Comparison of ENCODE assay signal across 8 cellular contexts in the genomic region with DNA sequence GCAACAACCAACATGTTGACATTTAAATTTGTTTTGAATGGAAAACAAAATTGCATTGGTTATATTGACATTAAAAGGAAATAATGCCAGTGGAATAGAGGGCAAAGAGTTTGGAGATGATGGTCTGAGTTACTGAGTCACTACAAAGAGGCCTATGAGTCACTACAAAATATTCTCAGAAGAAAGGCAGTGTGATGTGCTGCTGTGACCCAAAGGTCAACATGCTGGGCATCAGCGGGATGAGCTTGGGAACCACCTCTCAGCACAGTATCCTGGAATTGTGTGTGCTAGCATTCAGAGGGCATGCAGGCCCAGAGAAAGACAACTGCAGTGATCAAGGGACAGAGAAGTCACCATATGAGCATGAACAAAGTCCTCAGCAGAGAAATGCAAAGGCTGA. TPM values are rescaled to one million over a fixed set of nuclear protein-coding genes. Genes with fewer than 3 reads are reported as not detected.
DNase-seq lines count a peak whose midpoint lies in the region; TF ChIP-seq lines count a peak whose summit lies in the region.
"Had no signal": no experiment of that assay in that cellular context is flagged by ENCODE, and none has a peak within 500 bp of the region (broad histone marks: within the 10 kb centered on the region; RNA-seq: fewer than 3 reads in every experiment).

No MANE protein-coding gene starts in this region.

- in situ Hi-C loops in brain microvascular endothelial cell (cut with HindIII; ENCODE audit: low pct_ligation_motif_present, low sequenced_read_pairs) = no loop called here

- H3K27me3 ChIP-seq in brain microvascular endothelial cell (replicated peaks) (no peaks in the 10 kb centered on the region), stomach (no peaks in the 10 kb centered on the region), A673 (replicated peaks; ENCODE audit: insufficient read depth, low read depth, low read length, poor library complexity) (no peaks in the 10 kb centered on the region)

- TF ChIP-seq EP300 in stomach (IDR thresholded peaks at IDR 0.05) = no peak

- no TSS peak for BruUV-seq in A673 (replicated peaks; lab: Mats Ljungman, UMichigan)

- no peak for TF ChIP-seq POLR2A in stomach (IDR thresholded peaks at IDR 0.05)

- H3K4me1 ChIP-seq in stomach (peaks cover 0 to 31% (median 14%) of the 10 kb centered on the region in 4 donors), A673 (ENCODE audit: insufficient read depth, low read length, poor library complexity, severe bottlenecking) (peaks cover 7% of the 10 kb centered on the region)

- H3K36me3 ChIP-seq in brain microvascular endothelial cell (replicated peaks) (no peaks in the 10 kb centered on the region), stomach (no peaks in the 10 kb centered on the region), A673 (ENCODE audit: insufficient read depth, low read length, poor library complexity, severe bottlenecking) (no peaks in the 10 kb centered on the region)

- H3K4me3 ChIP-seq in brain microvascular endothelial cell (ENCODE audit: low read depth, low read length) = no peak overlapping the region
- no peak overlapping the region for H3K4me3 ChIP-seq in stomach
- no peak overlapping the region for H3K4me3 ChIP-seq in A673 (ENCODE audit: low read depth, low read length, poor library complexity, severe bottlenecking)
- H3K4me3 ChIP-seq: coronary artery had no signal

- CTCF ChIA-PET in A673 (lab: Charles Lee) = no interaction called here

- intact Hi-C loops in stomach (cut with DNase I; ENCODE audit: low total_unique reads) (no loop called here), A673 (cut with micrococcal nuclease; ENCODE audit: unreplicated experiment) (no loop called here)

- POLR2A ChIA-PET in A673 (lab: Charles Lee; ENCODE audit: low non-redundant PET) = no interaction called here

- TF ChIP-seq CTCF in brain microvascular endothelial cell (IDR thresholded peaks at IDR 0.05; ENCODE audit: low read depth, low read length, missing control alignments) (no peak), stomach (IDR thresholded peaks at IDR 0.05) (no peak), A673 (conservative IDR thresholded peaks at IDR 0.05; ENCODE audit: low read depth, low read length) (no peak)

- H3K9me3 ChIP-seq in stomach (peaks cover 0 to 4% (median 0%) of the 10 kb centered on the region in 4 donors), A673 (ENCODE audit: low read depth, low read length, poor library complexity, severe bottlenecking) (no peaks in the 10 kb centered on the region)

- 53 to 83% (median 72%) methylated on average over 1 of the region's 1 CpG for WGBS in stomach, 5 donors

- DNase-seq in GM03348 (ENCODE audit: low spot score) (peak; percentile 29), NCI-H69 (lab: John Stamatoyannopoulos, UW) (peak; percentile 6), brain microvascular endothelial cell (peak; percentile 42), non-pigmented ciliary epithelial cell (ENCODE audit: low read depth) (peak; percentile 13), NCI-H1092 (lab: John Stamatoyannopoulos, UW) (no peak), stomach (no peak), A673 (ENCODE audit: low spot score) (no peak)

- no peak overlapping the region for H3K27ac ChIP-seq in brain microvascular endothelial cell
- no peak overlapping the region for H3K27ac ChIP-seq in stomach
- no peak overlapping the region for H3K27ac ChIP-seq in A673 (ENCODE audit: low read depth, low read length, poor library complexity, severe bottlenecking)
- H3K27ac ChIP-seq: coronary artery had no signal

RNA-seq across cellular contexts. Expression of gene CMC4, which starts 2.8 kb away (rescaled TPM):
- total RNA-seq in stomach = 10 to 100 TPM in 1 of 5 donors, 1 to 10 TPM in 3, not detected in 1; 1.3 to 21.6 (median 4.7) TPM
- polyA plus RNA-seq in stomach = 10 to 100 TPM; 21.0 to 22.8 (median 22.1) TPM
- total RNA-seq in A673 (2021) = 5.9 and 6.4 TPM in 2 replicates

RNA-seq across cellular contexts. Expression of gene MTCP1, which starts 2.8 kb away (rescaled TPM):
- total RNA-seq in stomach = 10 to 100 TPM in 2 of 5 donors, 1 to 10 TPM in 3; 2.8 to 34.4 (median 6.6) TPM
- polyA plus RNA-seq in stomach = 10 to 100 TPM; 17.6 to 42.2 (median 37.1) TPM
- total RNA-seq in A673 (2021) = 19.8 and 21.0 TPM in 2 replicates

RNA-seq across cellular contexts. Expression of gene BRCC3, which starts 3.1 kb away (rescaled TPM):
- total RNA-seq in stomach = 10 to 100 TPM in 2 of 5 donors, 1 to 10 TPM in 2, under 1 TPM in 1; 0.87 to 20.1 (median 7.0) TPM
- 10 to 100 TPM; 10.0 to 18.8 (median 11.8) TPM for polyA plus RNA-seq in stomach
- total RNA-seq in A673 (2021) = 25.7 TPM in 2 replicates

RNA-seq across cellular contexts. Expression of gene FUNDC2, which starts 41.5 kb away (rescaled TPM):
- 10 to 100 TPM in 4 of 5 donors, 1 to 10 TPM in 1; 9.3 to 88.8 (median 19.9) TPM for total RNA-seq in stomach
- polyA plus RNA-seq in stomach = 100 to 1,000 TPM; 105 to 123 (median 123) TPM
- 78.1 and 84.6 TPM in 2 replicates for total RNA-seq in A673 (2021)

RNA-seq across cellular contexts. Expression of gene F8, which starts 45.6 kb away (rescaled TPM):
- total RNA-seq in stomach = 1 to 10 TPM in 4 of 5 donors, under 1 TPM in 1; 0.29 to 7.1 (median 3.5) TPM
- 1 to 10 TPM; 3.0 to 3.9 (median 3.8) TPM for polyA plus RNA-seq in stomach
- 1.1 and 1.9 TPM in 2 replicates for total RNA-seq in A673 (2021)

Comparison
In these comparisons a context has a peak if more than half of its experiments do, and no peak if none do; other contexts are left out.
1. DNase-seq: peak in GM03348 (single experiment), NCI-H69 (single experiment), brain microvascular endothelial cell (single experiment) and non-pigmented ciliary epithelial cell (single experiment); none in NCI-H1092 (single experiment), stomach (single experiment) and A673 (single experiment).